ENCODE assay signal across 1 cellular context in the genomic region with DNA sequence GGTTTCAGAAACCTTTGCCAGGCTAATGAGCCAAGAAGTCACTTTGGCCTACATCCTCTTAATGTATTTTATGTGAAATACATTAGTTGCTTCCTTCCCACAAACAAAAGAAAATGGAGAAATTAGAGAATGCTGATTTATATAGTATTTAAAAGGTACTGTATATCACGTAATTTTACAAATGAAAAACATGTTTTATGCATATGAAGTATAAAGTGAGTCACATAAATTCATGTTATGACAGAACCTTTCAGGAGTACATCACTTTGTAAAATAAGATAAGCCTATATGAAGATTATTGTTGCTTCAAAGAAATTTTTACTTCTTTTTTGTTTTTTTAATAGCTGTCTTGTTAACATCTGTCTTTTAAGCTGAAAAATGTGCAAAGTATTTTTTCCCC.
TF ChIP-seq lines count a peak whose summit lies in the region.

No MANE protein-coding gene starts in this region.

TF ChIP-seq in neural cell, 6 proteins besides CTCF, POLR2A, EP300 and RAD21 (continued from another document):
- TF ChIP-seq TAF1 (IDR thresholded peaks at IDR 0.05; ENCODE audit: low read depth): no peak
- TF ChIP-seq SMC3 (conservative IDR thresholded peaks at IDR 0.05; ENCODE audit: poor library complexity): no peak
- TF ChIP-seq EZH2 (IDR thresholded peaks at IDR 0.05; ENCODE audit: borderline replicate concordance, insufficient read depth, low read length, poor library complexity, severe bottlenecking): no peak
